11 cellular contexts compared by ENCODE assay signal in genomic region chr12:113057565-113058485, GRCh38. TPM values are rescaled to one million over a fixed set of nuclear protein-coding genes. Genes with fewer than 3 reads are reported as not detected.
DNase-seq lines count a peak whose midpoint lies in the region; ATAC-seq and TF ChIP-seq lines count a peak whose summit lies in the region.
"Had no signal": no experiment of that assay in that cellular context is flagged by ENCODE, and none has a peak within 500 bp of the region (broad histone marks: within the 10 kb centered on the region; RNA-seq: fewer than 3 reads in every experiment).

No MANE protein-coding gene starts in this region.

- DNase-seq in GM10266 (ENCODE audit: extremely low spot score): peak; percentile 32
- DNase-seq in left ventricle myocardium superior: no peak
- DNase-seq in activated CD8-positive, alpha-beta memory T cell treated with anti-CD3 and anti-CD28 coated beads, Interleukin-2, amount 50 U/mL, for 48 hours: no peak
- no peak for DNase-seq in NCI-H2107 (lab: John Stamatoyannopoulos, UW)
- DNase-seq in SHP77 treated with DMSO at 0.1 percent for 48 hours (lab: John Stamatoyannopoulos, UW): no peak
- DNase-seq: midbrain, SIG-M5 had no signal

- H3K36me3 ChIP-seq in rectal smooth muscle tissue (ENCODE audit: control insufficient read depth, insufficient read depth, low read length): no peaks in the 10 kb centered on the region

- ATAC-seq in left ventricle myocardium superior: peak; percentile 15
- no peak for ATAC-seq in HG03378 (IDR thresholded peaks at IDR 0.05; ENCODE audit: unreplicated experiment)

- intact Hi-C loops in left ventricle myocardium superior (cut with micrococcal nuclease): no loop called here

- no peaks in the 10 kb centered on the region for H3K4me1 ChIP-seq in rectal smooth muscle tissue (ENCODE audit: control insufficient read depth, insufficient read depth, low read length)

- H3K27ac ChIP-seq in rectal smooth muscle tissue (ENCODE audit: low read depth, low read length): no peak overlapping the region

- H3K27me3 ChIP-seq in rectal smooth muscle tissue (ENCODE audit: control insufficient read depth, insufficient read depth, low read length): peaks cover 20% of the 10 kb centered on the region

- no peak overlapping the region for H3K9ac ChIP-seq in rectal smooth muscle tissue (ENCODE audit: low read length)

- H3K4me3 ChIP-seq in rectal smooth muscle tissue (ENCODE audit: low read length): peak overlapping the region; percentile 29

- peak; percentile 44; the same call in 1 of the 2 replicates for TF ChIP-seq POLR2A in Raji (IDR thresholded peaks at IDR 0.05; ENCODE audit: insufficient read depth, low read depth, low read length)

- no peak for TF ChIP-seq CTCF in GM10266 (IDR thresholded peaks at IDR 0.05; ENCODE audit: control insufficient read depth, insufficient read depth, low read depth, missing control alignments)

RNA-seq across cellular contexts. Expression of gene DTX1, which starts 1.3 kb away (rescaled TPM):
- 2.4 TPM for total RNA-seq in left ventricle myocardium superior
- total RNA-seq: MCF 10A had no signal
